11 cellular contexts compared by ENCODE assay signal in the genomic region with DNA sequence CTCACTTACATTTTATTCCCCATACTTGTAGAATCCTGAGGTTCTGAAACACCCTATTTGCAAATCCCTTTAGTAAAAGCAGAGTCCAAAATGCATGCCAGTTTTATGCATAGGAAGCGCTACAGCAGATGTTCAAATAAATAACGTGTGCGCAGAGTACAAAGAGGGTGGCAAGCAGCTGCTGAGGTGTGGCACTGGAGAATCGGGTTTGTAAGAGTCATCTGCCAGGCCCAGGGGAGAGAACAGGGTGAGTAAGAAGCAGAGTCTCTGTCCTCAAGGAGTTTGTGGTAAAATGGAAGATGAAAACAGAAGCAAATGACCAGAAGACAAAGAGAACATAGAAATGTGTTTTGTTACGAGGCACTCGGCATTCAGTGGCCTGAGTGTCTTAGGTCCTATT.
"Had no signal": no experiment of that assay in that cellular context is flagged by ENCODE, and none has a peak within 500 bp of the region (broad histone marks: within the 10 kb centered on the region; RNA-seq: fewer than 3 reads in every experiment).

No MANE protein-coding gene starts in this region.

- H3K36me3 Mint-ChIP-seq: activated CD4-positive, alpha-beta memory T cell treated with anti-CD3 and anti-CD28 coated beads for 36 hours; activated naive CD8-positive, alpha-beta T cell treated with anti-CD3 and anti-CD28 coated beads for 36 hours; natural killer cell had no signal

- H3K9me3 Mint-ChIP-seq: activated CD4-positive, alpha-beta memory T cell treated with anti-CD3 and anti-CD28 coated beads for 36 hours; activated naive CD8-positive, alpha-beta T cell treated with anti-CD3 and anti-CD28 coated beads for 36 hours; activated T-cell treated with anti-CD3 and anti-CD28 coated beads, Interleukin-2, amount 50 U/mL, for 4 hours; natural killer cell had no signal

- ATAC-seq: activated T-cell treated with anti-CD3 and anti-CD28 coated beads, Interleukin-2, amount 50 U/mL, for 4 hours; left cardiac atrium; natural killer cell; right cardiac atrium had no signal

- DNase-seq: activated CD4-positive, alpha-beta memory T cell treated with anti-CD3 and anti-CD28 coated beads for 36 hours; activated CD4-positive, CD25-positive, alpha-beta regulatory T cell treated with anti-CD3 and anti-CD28 coated beads, Interleukin-2, amount 50 U/mL, for 72 hours; activated gamma-delta T cell; activated naive CD8-positive, alpha-beta T cell treated with anti-CD3 and anti-CD28 coated beads for 36 hours; activated T-cell treated with anti-CD3 and anti-CD28 coated beads, Interleukin-2, amount 50 U/mL, for 4 hours; dorsolateral prefrontal cortex; left cardiac atrium; natural killer cell; occipital lobe; right cardiac atrium had no signal

- H3K27ac Mint-ChIP-seq: activated CD4-positive, alpha-beta memory T cell treated with anti-CD3 and anti-CD28 coated beads for 36 hours; activated naive CD8-positive, alpha-beta T cell treated with anti-CD3 and anti-CD28 coated beads for 36 hours; natural killer cell; progenitor cell of endocrine pancreas had no signal

- H3K4me1 Mint-ChIP-seq: activated naive CD8-positive, alpha-beta T cell treated with anti-CD3 and anti-CD28 coated beads for 36 hours; natural killer cell had no signal

- H3K4me3 Mint-ChIP-seq: activated CD4-positive, alpha-beta memory T cell treated with anti-CD3 and anti-CD28 coated beads for 36 hours; activated naive CD8-positive, alpha-beta T cell treated with anti-CD3 and anti-CD28 coated beads for 36 hours; activated T-cell treated with anti-CD3 and anti-CD28 coated beads, Interleukin-2, amount 50 U/mL, for 4 hours; natural killer cell had no signal

- H3K27me3 Mint-ChIP-seq: activated CD4-positive, alpha-beta memory T cell treated with anti-CD3 and anti-CD28 coated beads for 36 hours; activated naive CD8-positive, alpha-beta T cell treated with anti-CD3 and anti-CD28 coated beads for 36 hours; progenitor cell of endocrine pancreas had no signal
